8 cellular contexts compared by ENCODE assay signal in genomic region chr17:82457790-82458129, GRCh38. TPM values are rescaled to one million over a fixed set of nuclear protein-coding genes. Genes with fewer than 3 reads are reported as not detected.
A peak's percentile ranks its signal among the peaks of the same experiment; 100 is the strongest.
DNase-seq lines count a peak whose midpoint lies in the region; ATAC-seq and TF ChIP-seq lines count a peak whose summit lies in the region.

No MANE protein-coding gene starts in this region.

- H3K36me3 Mint-ChIP-seq in activated CD4-positive, alpha-beta T cell treated with anti-CD3 and anti-CD28 coated beads for 36 hours (ENCODE audit: low read depth): peaks cover 29% of the 10 kb centered on the region

- H3K27ac Mint-ChIP-seq in activated CD4-positive, alpha-beta T cell treated with anti-CD3 and anti-CD28 coated beads for 36 hours: peak overlapping the region; percentile 99

- 0 to 7% (median 1%) methylated on average over 3 of the region's 3 CpGs for WGBS in adipose tissue, 3 donors
- WGBS in testis, 2 donors: 5 to 9% methylated on average over 3 of the region's 3 CpGs

- H3K4me1 Mint-ChIP-seq in activated CD4-positive, alpha-beta T cell treated with anti-CD3 and anti-CD28 coated beads for 36 hours: peaks cover 30% of the 10 kb centered on the region

- CTCF ChIA-PET in activated CD4-positive, alpha-beta T cell treated with anti-CD3 and anti-CD28 coated beads for 36 hours (lab: Charles Lee): interaction anchor here (0.9 kb wide), 1 partner anchor 32 kb away, joined by 3 read pairs; no protein-coding TSS in a partner anchor

- intact Hi-C loops in activated CD4-positive, alpha-beta T cell treated with anti-CD3 and anti-CD28 coated beads for 36 hours (cut with DNase I, micrococcal nuclease): loop anchor here (1.0 to 10.0 kb wide), 19 partner anchors 7 to 593 kb away; partner anchors contain the start of genes CYBC1 (in 2 of the 2), FOXK2 (in 2 of the 2), ALYREF (in 1 of the 2) and ANAPC11 (in 1 of the 2)
- intact Hi-C loops in testis (cut with DNase I; ENCODE audit: low total_unique reads): no loop called here

- no peaks in the 10 kb centered on the region for H3K9me3 Mint-ChIP-seq in activated CD4-positive, alpha-beta T cell treated with anti-CD3 and anti-CD28 coated beads for 36 hours (ENCODE audit: low read depth)

- TF ChIP-seq POLR2A in testis (IDR thresholded peaks at IDR 0.05): no peak

- H3K27ac ChIP-seq in adipose tissue (ENCODE audit: low read depth, low read length) (peak overlapping the region; percentile 100), layer of hippocampus (ENCODE audit: low read depth, low read length) (peak overlapping the region; percentile 100), testis (peak overlapping the region; percentile 100)

- POLR2A ChIA-PET in activated CD4-positive, alpha-beta T cell treated with anti-CD3 and anti-CD28 coated beads for 36 hours (lab: Charles Lee): interaction anchor here (1.2 to 1.8 kb wide), 2 partner anchors 9 to 61 kb away, joined by 5 to 6 read pairs; partner anchors contain the start of gene FOXK2

- H3K27me3 ChIP-seq in layer of hippocampus (ENCODE audit: control insufficient read depth, insufficient read depth, low read length): no peaks in the 10 kb centered on the region
- no peaks in the 10 kb centered on the region for H3K27me3 ChIP-seq in testis

- no peak for DNase-seq in activated CD4-positive, alpha-beta T cell treated with anti-CD3 and anti-CD28 coated beads for 36 hours
- DNase-seq in activated CD4-positive, alpha-beta T cell treated with anti-CD3 and anti-CD28 coated beads, Interleukin-2, amount 50 U/mL, for 48 hours: no peak
- DNase-seq in testis (no peak), HuH-7 (ENCODE audit: low spot score) (no peak)
- no peak for DNase-seq in activated CD4-positive, alpha-beta T cell treated with anti-CD3 and anti-CD28 coated beads for 4 hours

- no peak for ATAC-seq in activated CD4-positive, alpha-beta T cell treated with anti-CD3 and anti-CD28 coated beads for 36 hours
- no peak for ATAC-seq in GM18868 (IDR thresholded peaks at IDR 0.05; ENCODE audit: unreplicated experiment)

- H3K4me3 ChIP-seq in testis: peak overlapping the region; percentile 82 to 96

- peaks cover 33% of the 10 kb centered on the region for H3K4me1 ChIP-seq in testis

- peak overlapping the region; percentile 79 for H3K4me3 Mint-ChIP-seq in activated CD4-positive, alpha-beta T cell treated with anti-CD3 and anti-CD28 coated beads for 36 hours

- H3K27me3 Mint-ChIP-seq in activated CD4-positive, alpha-beta T cell treated with anti-CD3 and anti-CD28 coated beads for 36 hours: no peaks in the 10 kb centered on the region

- no peak for TF ChIP-seq CTCF in testis (IDR thresholded peaks at IDR 0.05)

- H3K36me3 ChIP-seq in testis (ENCODE audit: low read depth, missing control alignments): no peaks in the 10 kb centered on the region

- no peaks in the 10 kb centered on the region for H3K9me3 ChIP-seq in testis

RNA-seq across cellular contexts. Expression of gene NARF, which starts 0.8 kb away (rescaled TPM):
- 10 to 100 TPM; 65.4 to 85.9 TPM for total RNA-seq in activated CD4-positive, alpha-beta T cell treated with anti-CD3 and anti-CD28 coated beads for 36 hours
- polyA plus RNA-seq in adipose tissue (10 to 100 TPM; 45.6 to 72.2 (median 51.9) TPM), testis (ENCODE audit: insufficient read depth, low read depth, low replicate concordance) (161 TPM)
- total RNA-seq in testis: 100 to 1,000 TPM; 115 to 130 TPM

RNA-seq across cellular contexts. Expression of gene CYBC1, which starts 7.2 kb away (rescaled TPM):
- 100 to 1,000 TPM; 286 to 329 TPM for total RNA-seq in activated CD4-positive, alpha-beta T cell treated with anti-CD3 and anti-CD28 coated beads for 36 hours
- polyA plus RNA-seq in adipose tissue: 10 to 100 TPM; 42.5 to 70.0 (median 43.6) TPM
- 10 to 100 TPM; 61.1 to 88.2 TPM for total RNA-seq in testis
- polyA plus RNA-seq in testis (ENCODE audit: insufficient read depth, low read depth, low replicate concordance): 46.3 TPM

RNA-seq across cellular contexts. Expression of gene OGFOD3, which starts 39.4 kb away (rescaled TPM):
- total RNA-seq in activated CD4-positive, alpha-beta T cell treated with anti-CD3 and anti-CD28 coated beads for 36 hours: 10 to 100 TPM; 20.0 to 22.3 TPM
- polyA plus RNA-seq in adipose tissue (10 to 100 TPM; 14.8 to 26.3 (median 18.6) TPM), testis (ENCODE audit: insufficient read depth, low read depth, low replicate concordance) (19.6 TPM)
- total RNA-seq in testis: 10 to 100 TPM; 28.9 to 37.4 TPM

RNA-seq across cellular contexts. Expression of gene HEXD, which starts 39.6 kb away (rescaled TPM):
- total RNA-seq in activated CD4-positive, alpha-beta T cell treated with anti-CD3 and anti-CD28 coated beads for 36 hours: 10 to 100 TPM; 23.3 to 26.0 TPM
- 10 to 100 TPM; 62.8 to 66.8 (median 66.4) TPM for polyA plus RNA-seq in adipose tissue
- total RNA-seq in testis: 10 to 100 TPM; 90.9 to 95.3 TPM
- polyA plus RNA-seq in testis (ENCODE audit: insufficient read depth, low read depth, low replicate concordance): 24.4 TPM
